In genomic region chr19:45492627-45493470, GRCh38 we compare ENCODE assay signal across 8 cellular contexts. TPM values are rescaled to one million over a fixed set of nuclear protein-coding genes. Genes with fewer than 3 reads are reported as not detected.
A peak's percentile ranks its signal among the peaks of the same experiment; 100 is the strongest.
DNase-seq lines count a peak whose midpoint lies in the region; ATAC-seq and TF ChIP-seq lines count a peak whose summit lies in the region.

No MANE protein-coding gene starts in this region.

- POLR2A ChIA-PET in HEK293 (lab: Yijun Ruan, JAX), result interaction anchor here (0.6 to 1.5 kb wide), 2 partner anchors 14 to 90 kb away, joined by 3 read pairs; no protein-coding TSS in a partner anchor
- POLR2A ChIA-PET in naive thymus-derived CD8-positive, alpha-beta T cell (lab: Charles Lee), result no interaction called here
- POLR2A ChIA-PET in CD4-positive, alpha-beta memory T cell (lab: Charles Lee; ENCODE audit: partially characterized antibody), result no interaction called here

- H3K36me3 ChIP-seq in HEK293 (ENCODE audit: control insufficient read depth in 2 of 2, insufficient read depth in 1 of 2, low read length in 2 of 2) (no peaks in the 10 kb centered on the region), adipocyte (ENCODE audit: control insufficient read depth, insufficient read depth, low read length, severe bottlenecking) (no peaks in the 10 kb centered on the region), skeletal muscle tissue (ENCODE audit: control insufficient read depth in 3 of 3, insufficient read depth in 3 of 3, low read length in 3 of 3) (peaks cover 8 to 12% (median 11%) of the 10 kb centered on the region in 3 donors)
- no peaks in the 10 kb centered on the region for H3K36me3 ChIP-seq in CD4-positive, alpha-beta memory T cell (ENCODE audit: insufficient read depth, low read length)

- no peak for TF ChIP-seq CTCF in AG09309 (IDR thresholded peaks at IDR 0.05; ENCODE audit: control insufficient read depth, insufficient read depth, low read depth, low read length, missing control alignments)
- TF ChIP-seq CTCF in HEK293 (tag by site-specific recombination; IDR thresholded peaks at IDR 0.05), result peak; percentile 46; the same call in 1 of the 2 replicates

- H3K27ac Mint-ChIP-seq in naive thymus-derived CD8-positive, alpha-beta T cell, result no peak overlapping the region
- peak overlapping the region in 1 of 7 donors; percentile 41 for H3K27ac Mint-ChIP-seq in CD4-positive, alpha-beta memory T cell

- peak overlapping the region in 3 of 10 donors; percentile 10 to 29 (median 19) for H3K4me3 Mint-ChIP-seq in naive thymus-derived CD8-positive, alpha-beta T cell
- H3K4me3 Mint-ChIP-seq in CD4-positive, alpha-beta memory T cell, result peak overlapping the region in 2 of 8 donors; percentile 57 to 73

- peak overlapping the region; percentile 50; the same call in 1 of the 2 replicates for H3K27ac ChIP-seq in HEK293 (ENCODE audit: extremely low read depth, low read depth, low read length)
- peak overlapping the region; percentile 99 for H3K27ac ChIP-seq in skeletal muscle tissue (ENCODE audit: low read depth, low read length)
- H3K27ac ChIP-seq in CD4-positive, alpha-beta memory T cell (ENCODE audit: low read depth, low read length), result no peak overlapping the region

- DNase-seq in AG09309 (ENCODE audit: low read depth) (no peak), adipocyte (ENCODE audit: low read depth) (peak; percentile 82), NCI-H2171 treated with DMSO at 0.1 percent for 48 hours (lab: John Stamatoyannopoulos, UW) (no peak)
- no peak for DNase-seq in naive thymus-derived CD8-positive, alpha-beta T cell
- DNase-seq in CD4-positive, alpha-beta memory T cell, result no peak

- H3K4me1 ChIP-seq in HEK293 (ENCODE audit: control insufficient read depth, insufficient read depth, low read length) (peaks cover 6% of the 10 kb centered on the region), adipocyte (ENCODE audit: control insufficient read depth, insufficient read depth, low read length) (peaks cover 3% of the 10 kb centered on the region), skeletal muscle tissue (ENCODE audit: control insufficient read depth in 3 of 3, insufficient read depth in 3 of 3, low read length in 3 of 3) (peaks cover 19 to 40% (median 25%) of the 10 kb centered on the region in 3 donors)
- H3K4me1 ChIP-seq in CD4-positive, alpha-beta memory T cell (ENCODE audit: insufficient read depth, low read length), result peaks cover 24% of the 10 kb centered on the region

- no peak for ATAC-seq in naive thymus-derived CD8-positive, alpha-beta T cell

- H3K9me3 ChIP-seq in HEK293 (ENCODE audit: control insufficient read depth, insufficient read depth, low read depth, low read length) (no peaks in the 10 kb centered on the region), adipocyte (ENCODE audit: control insufficient read depth, low read length) (no peaks in the 10 kb centered on the region), skeletal muscle tissue (ENCODE audit: control insufficient read depth in 3 of 3, low read length in 3 of 3) (no peaks in the 10 kb centered on the region)
- H3K9me3 ChIP-seq in CD4-positive, alpha-beta memory T cell (ENCODE audit: control insufficient read depth in 1 of 2, low read length in 2 of 2), result no peaks in the 10 kb centered on the region

- H3K27me3 ChIP-seq in adipocyte (replicated peaks; ENCODE audit: control insufficient read depth, insufficient read depth, low read length) (no peaks in the 10 kb centered on the region), skeletal muscle tissue (ENCODE audit: control insufficient read depth in 3 of 3, insufficient read depth in 3 of 3, low read length in 3 of 3) (peaks cover 0 to 18% (median 8%) of the 10 kb centered on the region in 3 donors)
- peaks cover 10% of the 10 kb centered on the region for H3K27me3 ChIP-seq in CD4-positive, alpha-beta memory T cell (ENCODE audit: insufficient read depth, low read length)

- peaks cover 12 to 38% (median 29%) of the 10 kb centered on the region in 4 donors for H3K4me1 Mint-ChIP-seq in naive thymus-derived CD8-positive, alpha-beta T cell
- peaks cover 13 to 35% (median 23%) of the 10 kb centered on the region in 4 donors for H3K4me1 Mint-ChIP-seq in CD4-positive, alpha-beta memory T cell

- no peaks in the 10 kb centered on the region for H3K9me3 Mint-ChIP-seq in naive thymus-derived CD8-positive, alpha-beta T cell
- peaks cover 0 to 2% (median 0%) of the 10 kb centered on the region in 8 donors for H3K9me3 Mint-ChIP-seq in CD4-positive, alpha-beta memory T cell

- H3K27me3 Mint-ChIP-seq in naive thymus-derived CD8-positive, alpha-beta T cell, result peaks cover 7 to 27% (median 22%) of the 10 kb centered on the region in 5 donors
- peaks cover 8 to 9% of the 10 kb centered on the region in 2 donors for H3K27me3 Mint-ChIP-seq in CD4-positive, alpha-beta memory T cell

- intact Hi-C loops in CD4-positive, alpha-beta memory T cell (cut with micrococcal nuclease), result loop anchor here (1.0 kb wide), 1 partner anchor 65 kb away; no protein-coding TSS in a partner anchor

- CTCF ChIA-PET in HEK293 (lab: Yijun Ruan, JAX), result interaction anchor here (0.5 to 1.1 kb wide), 13 partner anchors 8 to 311 kb away, joined by 3 to 6 read pairs (median 3); partner anchors contain the start of genes FBXO46 and QPCTL
- CTCF ChIA-PET in CD4-positive, alpha-beta memory T cell (lab: Charles Lee; ENCODE audit: partially characterized antibody), result no interaction called here

- H3K4me3 ChIP-seq in AG09309 (ENCODE audit: control insufficient read depth, low read depth, low read length) (peak overlapping the region; percentile 64), HEK293 (ENCODE audit: low read depth, low read length) (peak overlapping the region; percentile 61), adipocyte (ENCODE audit: low read length) (peak overlapping the region; percentile 94), iPS-11a (ENCODE audit: low read depth, low read length) (peak overlapping the region; percentile 56), skeletal muscle tissue (ENCODE audit: low read length in 3 of 3) (peak overlapping the region; percentile 89 to 91 (median 89))
- H3K4me3 ChIP-seq in CD4-positive, alpha-beta memory T cell (ENCODE audit: low read length in 2 of 2), result no peak overlapping the region

- H3K9ac ChIP-seq in adipocyte (ENCODE audit: low read length), result peak overlapping the region; percentile 89
- H3K9ac ChIP-seq in skeletal muscle tissue (ENCODE audit: low read depth in 1 of 3, low read length in 3 of 3), result peak overlapping the region; percentile 95 to 99 (median 98)

- H3K36me3 Mint-ChIP-seq in naive thymus-derived CD8-positive, alpha-beta T cell, result no peaks in the 10 kb centered on the region
- no peaks in the 10 kb centered on the region for H3K36me3 Mint-ChIP-seq in CD4-positive, alpha-beta memory T cell

TF ChIP-seq in HEK293, 187 proteins besides CTCF, POLR2A, EP300 and RAD21 (continues in another document):
- 0 out of 2 replicates have a peak, but pooled peaks have one; percentile 39 for TF ChIP-seq BCL11A (tag by site-specific recombination; IDR thresholded peaks at IDR 0.05; ENCODE audit: low read depth)
- TF ChIP-seq ZBTB17 (tag by site-specific recombination; IDR thresholded peaks at IDR 0.05), result peak; percentile 54; the same call in 1 of the 2 replicates
- 0 out of 2 replicates have a peak, but pooled peaks have one; percentile 18 for TF ChIP-seq ZNF600 (tag by site-specific recombination; IDR thresholded peaks at IDR 0.05)
- TF ChIP-seq MZF1 (tag by site-specific recombination; IDR thresholded peaks at IDR 0.05; ENCODE audit: borderline replicate concordance), result peak; percentile 35; the same call in 1 of the 2 replicates
- TF ChIP-seq ZBTB48 (tag by site-specific recombination; IDR thresholded peaks at IDR 0.05), result peak; percentile 93
- TF ChIP-seq IKZF3 (tag by site-specific recombination; IDR thresholded peaks at IDR 0.05), result peak; percentile 35; the same call in 1 of the 2 replicates
- peak; percentile 73; the same call in 1 of the 2 replicates for TF ChIP-seq GLIS1 (tag by site-specific recombination; IDR thresholded peaks at IDR 0.05)
- TF ChIP-seq ZNF335 (tag by site-specific recombination; conservative IDR thresholded peaks at IDR 0.05), result peak; percentile 92
- TF ChIP-seq HOXC10 (CRISPR knock-in tag; IDR thresholded peaks at IDR 0.05), result 0 out of 2 replicates have a peak, but pooled peaks have one; percentile 58
- 0 out of 2 replicates have a peak, but pooled peaks have one; percentile 14 for TF ChIP-seq KLF8 (tag by site-specific recombination; IDR thresholded peaks at IDR 0.05)
- no peak for TF ChIP-seq ZNF311 (tag by site-specific recombination; IDR thresholded peaks at IDR 0.05; ENCODE audit: borderline replicate concordance)
- 0 out of 2 replicates have a peak, but pooled peaks have one; percentile 31 for TF ChIP-seq ZXDB (tag by site-specific recombination; IDR thresholded peaks at IDR 0.05)
- peak; percentile 54; the same call in 1 of the 2 replicates for TF ChIP-seq KLF16 (tag by site-specific recombination; IDR thresholded peaks at IDR 0.05)
- TF ChIP-seq SP3 (tag by site-specific recombination; IDR thresholded peaks at IDR 0.05), result peak; percentile 65

RNA-seq across cellular contexts. Expression of gene RTN2, which starts 4.0 kb away (rescaled TPM):
- total RNA-seq in skeletal muscle tissue, result 45.4 TPM
- 1 to 10 TPM; 1.0 to 1.8 TPM for total RNA-seq in naive thymus-derived CD8-positive, alpha-beta T cell
- polyA plus RNA-seq in naive thymus-derived CD8-positive, alpha-beta T cell, result under 1 TPM in 2 of 3 donors, not detected in 1; 0.27 to 0.41 TPM
- total RNA-seq in CD4-positive, alpha-beta memory T cell, result 1 to 10 TPM in 1 of 2 experiments, under 1 TPM in 1; 0.14 to 1.1 TPM
- under 1 TPM in 1 of 2 donors, not detected in 1; 0.48 TPM for polyA plus RNA-seq in CD4-positive, alpha-beta memory T cell

RNA-seq across cellular contexts. Expression of gene PPM1N, which starts 5.4 kb away (rescaled TPM):
- total RNA-seq in skeletal muscle tissue, result 0.52 TPM
- 10 to 100 TPM; 12.4 to 15.6 TPM for total RNA-seq in naive thymus-derived CD8-positive, alpha-beta T cell
- polyA plus RNA-seq in naive thymus-derived CD8-positive, alpha-beta T cell, result 1 to 10 TPM; 7.2 to 8.7 (median 7.7) TPM
- 1 to 10 TPM; 5.8 to 7.9 TPM for total RNA-seq in CD4-positive, alpha-beta memory T cell
- polyA plus RNA-seq in CD4-positive, alpha-beta memory T cell, result 1 to 10 TPM; 3.7 to 4.0 TPM

RNA-seq across cellular contexts. Expression of gene VASP, which starts 14.4 kb away (rescaled TPM):
- 32.4 TPM for total RNA-seq in skeletal muscle tissue
- total RNA-seq in naive thymus-derived CD8-positive, alpha-beta T cell, result 10 to 100 TPM; 72.0 to 72.1 TPM
- polyA plus RNA-seq in naive thymus-derived CD8-positive, alpha-beta T cell, result 10 to 100 TPM; 39.9 to 49.6 (median 49.0) TPM
- 10 to 100 TPM; 89.8 to 92.8 TPM for total RNA-seq in CD4-positive, alpha-beta memory T cell
- 10 to 100 TPM; 49.1 to 53.4 TPM for polyA plus RNA-seq in CD4-positive, alpha-beta memory T cell

RNA-seq across cellular contexts. Expression of gene FOSB, which starts 25.1 kb away (rescaled TPM):
- 42.8 TPM for total RNA-seq in skeletal muscle tissue
- 1 to 10 TPM; 3.5 TPM for total RNA-seq in naive thymus-derived CD8-positive, alpha-beta T cell
- polyA plus RNA-seq in naive thymus-derived CD8-positive, alpha-beta T cell, result 10 to 100 TPM; 10.2 to 11.4 (median 11.0) TPM
- 1 to 10 TPM; 4.2 to 4.7 TPM for total RNA-seq in CD4-positive, alpha-beta memory T cell
- 10 to 100 TPM; 12.5 to 17.1 TPM for polyA plus RNA-seq in CD4-positive, alpha-beta memory T cell

Comparison
In these comparisons a context has a peak if more than half of its experiments do, and no peak if none do; other contexts are left out.
1. H3K4me3 ChIP-seq: peak in AG09309 (single experiment), HEK293 (single experiment), adipocyte (single experiment), iPS-11a (single experiment) and skeletal muscle tissue (3 of 3); none in CD4-positive, alpha-beta memory T cell (0 of 2).
2. RNA of gene RTN2, which starts 4.0 kb away (total RNA-seq): 45.4 TPM in skeletal muscle tissue (single experiment); 1.0 to 1.8 TPM in naive thymus-derived CD8-positive, alpha-beta T cell and 0.14 to 1.1 TPM in CD4-positive, alpha-beta memory T cell; every median in the first group is over 10 times any median in the second.